16 cellular contexts compared by ENCODE assay signal in the genomic region with DNA sequence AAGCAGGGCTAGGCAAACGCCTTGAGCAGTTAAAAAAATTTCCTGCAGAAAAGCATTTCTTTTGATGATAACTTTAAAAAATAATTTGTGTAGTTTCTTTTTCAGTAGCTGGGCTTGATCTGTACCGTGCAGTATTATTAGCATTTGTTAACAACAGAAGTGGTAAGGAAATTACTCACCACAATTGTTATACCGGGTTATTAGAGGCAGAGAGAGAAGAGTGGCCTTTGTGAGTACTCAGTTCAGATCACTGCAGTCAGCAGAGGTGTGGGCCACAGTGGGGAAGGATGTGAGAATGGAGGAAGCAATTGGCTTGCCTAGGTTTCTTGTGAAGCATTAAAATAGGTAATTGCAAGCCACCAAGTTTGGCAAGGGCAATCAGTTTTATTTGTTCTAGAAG. TPM values are rescaled to one million over a fixed set of nuclear protein-coding genes. Genes with fewer than 3 reads are reported as not detected.
DNase-seq lines count a peak whose midpoint lies in the region; ATAC-seq, FAIRE-seq and TF ChIP-seq lines count a peak whose summit lies in the region.
"Had no signal": no experiment of that assay in that cellular context is flagged by ENCODE, and none has a peak within 500 bp of the region (broad histone marks: within the 10 kb centered on the region; RNA-seq: fewer than 3 reads in every experiment).

No MANE protein-coding gene starts in this region.

- intact Hi-C loops in K562 (cut with micrococcal nuclease), result no loop called here

- in situ Hi-C loops in K562 (cut with MboI), result no loop called here

- no peak overlapping the region for H3K4me3 ChIP-seq in K562
- H3K4me3 ChIP-seq in Peyer's patch, result no peak overlapping the region
- H3K4me3 ChIP-seq: breast epithelium had no signal

- ATAC-seq in GM18502 (IDR thresholded peaks at IDR 0.05; ENCODE audit: poor library complexity, unreplicated experiment) (peak; percentile 77), GM19463 (IDR thresholded peaks at IDR 0.05; ENCODE audit: unreplicated experiment) (peak; percentile 37), HG03159 (IDR thresholded peaks at IDR 0.05; ENCODE audit: unreplicated experiment) (peak; percentile 42), K562 (no peak), HG03175 (IDR thresholded peaks at IDR 0.05; ENCODE audit: unreplicated experiment) (no peak)

- WGBS in K562 (ENCODE audit: insufficient coverage, low coverage, missing lambda C conversion rate), result 3% methylated on average over 3 of the region's 3 CpGs

- TF ChIP-seq CTCF in K562 (IDR thresholded peaks at IDR 0.05 in 2 of 3, conservative IDR thresholded peaks at IDR 0.05 in 1 of 3; ENCODE audit: insufficient read depth in 2 of 3, low read depth in 1 of 3, low read length in 3 of 3), result no peak
- no peak for TF ChIP-seq CTCF in Peyer's patch (IDR thresholded peaks at IDR 0.05)
- TF ChIP-seq CTCF in endothelial cell (IDR thresholded peaks at IDR 0.05; ENCODE audit: unreplicated experiment), result no peak

- CTCF ChIA-PET in K562 (lab: Yijun Ruan, JAX; ENCODE audit: low intra/inter-chr PET ratio), result no interaction called here

- TF ChIP-seq POLR2A in K562 (conservative IDR thresholded peaks at IDR 0.05) (no peak), Peyer's patch (IDR thresholded peaks at IDR 0.05) (no peak)

- H3K9me3 ChIP-seq in K562 (replicated peaks; ENCODE audit: control insufficient read depth, insufficient read depth, low read depth, low read length) (no peaks in the 10 kb centered on the region), Peyer's patch (no peaks in the 10 kb centered on the region)
- H3K9me3 ChIP-seq: breast epithelium, Caco-2 had no signal

- H3K4me3 Mint-ChIP-seq in endothelial cell (ENCODE audit: unreplicated experiment), result no peak overlapping the region

- H3K9me1 ChIP-seq in K562 (ENCODE audit: control insufficient read depth, insufficient read depth, low read length), result no peaks in the 10 kb centered on the region

- H4K20me1 ChIP-seq in K562 (replicated peaks; ENCODE audit: control insufficient read depth, insufficient read depth, low read length), result no peaks in the 10 kb centered on the region

- H3K36me3 Mint-ChIP-seq in endothelial cell (ENCODE audit: low read depth, unreplicated experiment), result no peaks in the 10 kb centered on the region

- no peak overlapping the region for H3K4me2 ChIP-seq in K562 (ENCODE audit: insufficient read depth, low read length)

- no peaks in the 10 kb centered on the region for H3K36me3 ChIP-seq in K562 (ENCODE audit: control insufficient read depth, insufficient read depth, low read length)
- H3K36me3 ChIP-seq in Peyer's patch, result no peaks in the 10 kb centered on the region
- H3K36me3 ChIP-seq: breast epithelium had no signal

- no peaks in the 10 kb centered on the region; a peak in 1 of 5 replicates for H3K4me1 ChIP-seq in K562 (replicated peaks in 1 of 2; ENCODE audit: control insufficient read depth in 2 of 2, insufficient read depth in 2 of 2, low read length in 2 of 2)
- H3K4me1 ChIP-seq in Peyer's patch, result no peaks in the 10 kb centered on the region
- H3K4me1 ChIP-seq: breast epithelium, Caco-2 had no signal

- H2AFZ ChIP-seq in K562 (ENCODE audit: low read depth, low read length), result peak overlapping the region; percentile 2; the same call in 1 of the 2 replicates

- no peak overlapping the region for H3K27ac Mint-ChIP-seq in endothelial cell (ENCODE audit: unreplicated experiment)

- no peaks in the 10 kb centered on the region for H3K9me3 Mint-ChIP-seq in endothelial cell (ENCODE audit: unreplicated experiment)

- H3K9ac ChIP-seq in K562 (ENCODE audit: insufficient read depth in 1 of 2, low read depth in 2 of 2, low read length in 2 of 2), result no peak overlapping the region

- no peak overlapping the region for H3K27ac ChIP-seq in K562 (ENCODE audit: extremely low read depth, low read depth, low read length)
- H3K27ac ChIP-seq in Peyer's patch, result no peak overlapping the region
- H3K27ac ChIP-seq: breast epithelium had no signal

- FAIRE-seq in K562 (lab: Jason Lieb, UNC), result no peak
- FAIRE-seq: H54 had no signal

- no TSS peak for BruUV-seq in K562 (replicated peaks; lab: Mats Ljungman, UMichigan)

- no peaks in the 10 kb centered on the region for H3K4me1 Mint-ChIP-seq in endothelial cell (ENCODE audit: unreplicated experiment)

- POLR2A ChIA-PET in K562 (lab: Yijun Ruan, JAX), result no interaction called here

- TF ChIP-seq RAD21 in K562 (CRISPR knock-in tag; conservative IDR thresholded peaks at IDR 0.05 in 1 of 2, IDR thresholded peaks at IDR 0.05 in 1 of 2), result no peak

- TF ChIP-seq EP300 in K562 (IDR thresholded peaks at IDR 0.05; ENCODE audit: low read length), result no peak

- H3K79me2 ChIP-seq in K562 (ENCODE audit: control insufficient read depth, insufficient read depth, low read length), result no peaks in the 10 kb centered on the region

- H3K27me3 Mint-ChIP-seq in endothelial cell (ENCODE audit: unreplicated experiment), result peaks cover 1% of the 10 kb centered on the region

- DNase-seq in K562 (ENCODE audit: extremely low read depth in 1 of 4, low spot score in 3 of 4), result no peak
- no peak for DNase-seq in Peyer's patch
- DNase-seq in NCI-H2081 treated with DMSO at 0.1 percent for 48 hours (lab: John Stamatoyannopoulos, UW), result no peak
- no peak for DNase-seq in endothelial cell (ENCODE audit: low spot score)
- DNase-seq: activated CD4-positive, CD25-positive, alpha-beta regulatory T cell; Caco-2; NCI-H526; SIG-M5 had no signal

- no peaks in the 10 kb centered on the region; a peak in 1 of 5 replicates for H3K27me3 ChIP-seq in K562 (ENCODE audit: control insufficient read depth in 2 of 2, insufficient read depth in 2 of 2, low read length in 2 of 2)
- no peaks in the 10 kb centered on the region for H3K27me3 ChIP-seq in Peyer's patch
- H3K27me3 ChIP-seq: breast epithelium had no signal

TF ChIP-seq in K562, 482 proteins besides CTCF, POLR2A, EP300 and RAD21:
- TF ChIP-seq STAT5A (IDR thresholded peaks at IDR 0.05; ENCODE audit: borderline replicate concordance, low read length) (no peak), SETDB1 (IDR thresholded peaks at IDR 0.05; ENCODE audit: low read length) (no peak), CBFA2T2 (conservative IDR thresholded peaks at IDR 0.05) (no peak), NR2C1 (IDR thresholded peaks at IDR 0.05) (no peak), NR2C1 (tag; IDR thresholded peaks at IDR 0.05) (no peak)
- TF ChIP-seq, protein P1, sequence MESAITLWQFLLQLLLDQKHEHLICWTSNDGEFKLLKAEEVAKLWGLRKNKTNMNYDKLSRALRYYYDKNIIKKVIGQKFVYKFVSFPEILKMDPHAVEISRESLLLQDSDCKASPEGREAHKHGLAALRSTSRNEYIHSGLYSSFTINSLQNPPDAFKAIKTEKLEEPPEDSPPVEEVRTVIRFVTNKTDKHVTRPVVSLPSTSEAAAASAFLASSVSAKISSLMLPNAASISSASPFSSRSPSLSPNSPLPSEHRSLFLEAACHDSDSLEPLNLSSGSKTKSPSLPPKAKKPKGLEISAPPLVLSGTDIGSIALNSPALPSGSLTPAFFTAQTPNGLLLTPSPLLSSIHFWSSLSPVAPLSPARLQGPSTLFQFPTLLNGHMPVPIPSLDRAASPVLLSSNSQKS (CRISPR knock-in tag; IDR thresholded peaks at IDR 0.05), result no peak

RNA-seq across cellular contexts. Expression of a gene that starts 14.3 kb away (rescaled TPM):
- not detected in 2 replicates for total RNA-seq in K562 (2011; cell fraction: chromatin; rRNA removed; ENCODE audit: low replicate concordance)
- not detected in 2 replicates for total RNA-seq in K562 (2011; cell fraction: nucleolus; rRNA removed)
- total RNA-seq in K562 (2011; cell fraction: nucleoplasm; rRNA removed), result not detected in 2 replicates
- total RNA-seq in K562 (2014; rRNA removed) (not detected in 2 replicates), K562 (2014; rRNA removed; fragmentation: Illumina TruSeq; extraction: Trizol) (0.06 TPM in 1 of 2 replicates, not detected in the other), K562 (2015; rRNA removed; fragmentation: Illumina TruSeq; extraction: Trizol) (not detected in 2 replicates), K562 (2021) (0.18 TPM in 1 of 2 replicates, not detected in the other), Peyer's patch (not detected), endothelial cell (ENCODE audit: unreplicated experiment) (not detected)
- polyA plus RNA-seq in K562 (2011; rRNA removed) (0.03 TPM in 1 of 2 replicates, not detected in the other), K562 (2014; fragmentation: Illumina TruSeq; extraction: Trizol) (not detected in 2 replicates), K562 (2014; fragmentation: Nextera tagmentation; extraction: Ambion mirVana) (not detected), K562 (2014; rRNA removed) (not detected in 2 replicates)
- not detected in 2 replicates for polyA plus RNA-seq in K562 (2011; cell fraction: cytosol; rRNA removed)
- not detected in 2 replicates for polyA plus RNA-seq in K562 (2011; cell fraction: nucleus; rRNA removed)
- polyA plus RNA-seq in K562 (2012), result 0.04 TPM in 1 of 2 replicates, not detected in the other
- not detected in 2 replicates for polyA minus RNA-seq in K562 (2011; rRNA and poly(A)+ RNA removed)
- polyA minus RNA-seq in K562 (2011; cell fraction: cytosol; rRNA and poly(A)+ RNA removed), result not detected in 2 replicates
- polyA minus RNA-seq in K562 (2011; cell fraction: nucleus; rRNA and poly(A)+ RNA removed), result not detected in 2 replicates
- total RNA-seq: breast epithelium, Caco-2, mononuclear cell had no signal
- polyA plus RNA-seq: esophagus had no signal

Comparison
In these comparisons a context has a peak if more than half of its experiments do, and no peak if none do; other contexts are left out.
1. ATAC-seq: peak in GM18502 (single experiment), GM19463 (single experiment) and HG03159 (single experiment); none in K562 (single experiment) and HG03175 (single experiment).